ENCODE assay signal across 1 cellular context in the genomic region with DNA sequence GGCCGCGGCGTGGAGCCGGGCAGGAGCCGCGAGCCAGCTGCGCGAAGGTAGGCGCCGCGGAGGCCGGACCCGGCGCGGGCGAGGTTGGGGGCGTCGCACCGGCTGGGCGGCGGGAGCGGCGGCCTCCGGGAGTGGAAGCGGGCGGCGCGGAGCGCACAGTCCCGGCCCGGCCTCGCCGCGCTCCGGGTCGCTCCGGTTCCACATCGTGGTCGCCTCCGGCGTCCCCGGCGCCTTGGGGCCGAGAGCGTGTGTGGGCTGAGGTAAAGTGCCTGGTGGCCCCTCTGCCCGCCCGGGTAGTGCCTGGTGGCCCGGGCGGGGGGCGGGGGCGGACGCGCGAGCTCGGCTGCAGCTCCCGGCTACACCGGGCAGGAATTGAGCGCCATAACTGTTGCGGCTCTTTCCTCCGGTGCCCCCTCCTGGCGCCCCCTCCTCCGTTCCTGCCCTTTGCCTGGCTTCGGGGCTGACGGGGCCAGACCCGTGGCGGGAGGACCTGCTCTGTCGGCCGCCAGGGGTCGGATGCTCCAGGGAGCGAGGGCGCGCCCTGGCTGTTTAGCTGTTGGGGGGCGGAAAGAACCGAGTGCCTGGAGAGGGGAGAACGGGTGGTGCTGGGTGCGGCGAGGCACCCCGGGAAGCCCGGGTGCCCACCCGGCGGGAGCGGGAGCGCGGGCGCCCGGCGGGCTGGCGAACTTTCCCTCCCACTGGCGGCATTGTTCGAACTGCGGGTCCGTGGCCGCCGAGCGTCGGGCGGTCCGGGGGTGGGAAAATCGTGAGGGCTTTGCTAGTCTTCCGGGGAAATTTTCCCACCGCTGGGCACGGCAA.
TF ChIP-seq lines count a peak whose summit lies in the region.

No MANE protein-coding gene starts in this region.

TF ChIP-seq in A549, 52 proteins besides CTCF, POLR2A, EP300 and RAD21 (continued from another document):
- TF ChIP-seq, protein P1, sequence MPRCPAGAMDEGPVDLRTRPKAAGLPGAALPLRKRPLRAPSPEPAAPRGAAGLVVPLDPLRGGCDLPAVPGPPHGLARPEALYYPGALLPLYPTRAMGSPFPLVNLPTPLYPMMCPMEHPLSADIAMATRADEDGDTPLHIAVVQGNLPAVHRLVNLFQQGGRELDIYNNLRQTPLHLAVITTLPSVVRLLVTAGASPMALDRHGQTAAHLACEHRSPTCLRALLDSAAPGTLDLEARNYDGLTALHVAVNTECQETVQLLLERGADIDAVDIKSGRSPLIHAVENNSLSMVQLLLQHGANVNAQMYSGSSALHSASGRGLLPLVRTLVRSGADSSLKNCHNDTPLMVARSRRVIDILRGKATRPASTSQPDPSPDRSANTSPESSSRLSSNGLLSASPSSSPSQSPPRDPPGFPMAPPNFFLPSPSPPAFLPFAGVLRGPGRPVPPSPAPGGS (IDR thresholded peaks at IDR 0.05), result 0 out of 3 replicates have a peak, but pooled peaks have one; percentile 3
- no peak for TF ChIP-seq RARB (CRISPR knock-in tag; IDR thresholded peaks at IDR 0.05)
- TF ChIP-seq, protein P2, sequence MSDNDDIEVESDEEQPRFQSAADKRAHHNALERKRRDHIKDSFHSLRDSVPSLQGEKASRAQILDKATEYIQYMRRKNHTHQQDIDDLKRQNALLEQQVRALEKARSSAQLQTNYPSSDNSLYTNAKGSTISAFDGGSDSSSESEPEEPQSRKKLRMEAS (IDR thresholded peaks at IDR 0.05), result peak; percentile 45
- TF ChIP-seq TP53 (CRISPR knock-in tag; IDR thresholded peaks at IDR 0.05), result no peak
- TF ChIP-seq CHD2 (IDR thresholded peaks at IDR 0.05; ENCODE audit: low read length, partially characterized antibody), result no peak
- no peak for TF ChIP-seq HOXB5 (CRISPR knock-in tag; IDR thresholded peaks at IDR 0.05)
- TF ChIP-seq RNF2 (IDR thresholded peaks at IDR 0.05; ENCODE audit: borderline replicate concordance, low read depth), result no peak
- TF ChIP-seq, protein P3, sequence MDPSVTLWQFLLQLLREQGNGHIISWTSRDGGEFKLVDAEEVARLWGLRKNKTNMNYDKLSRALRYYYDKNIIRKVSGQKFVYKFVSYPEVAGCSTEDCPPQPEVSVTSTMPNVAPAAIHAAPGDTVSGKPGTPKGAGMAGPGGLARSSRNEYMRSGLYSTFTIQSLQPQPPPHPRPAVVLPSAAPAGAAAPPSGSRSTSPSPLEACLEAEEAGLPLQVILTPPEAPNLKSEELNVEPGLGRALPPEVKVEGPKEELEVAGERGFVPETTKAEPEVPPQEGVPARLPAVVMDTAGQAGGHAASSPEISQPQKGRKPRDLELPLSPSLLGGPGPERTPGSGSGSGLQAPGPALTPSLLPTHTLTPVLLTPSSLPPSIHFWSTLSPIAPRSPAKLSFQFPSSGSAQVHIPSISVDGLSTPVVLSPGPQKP (IDR thresholded peaks at IDR 0.05; ENCODE audit: low read depth, low read length), result no peak
- no peak for TF ChIP-seq ZSCAN20 (CRISPR knock-in tag; IDR thresholded peaks at IDR 0.05)
- TF ChIP-seq SMC3 (IDR thresholded peaks at IDR 0.05), result peak; percentile 65
- TF ChIP-seq, protein P4, sequence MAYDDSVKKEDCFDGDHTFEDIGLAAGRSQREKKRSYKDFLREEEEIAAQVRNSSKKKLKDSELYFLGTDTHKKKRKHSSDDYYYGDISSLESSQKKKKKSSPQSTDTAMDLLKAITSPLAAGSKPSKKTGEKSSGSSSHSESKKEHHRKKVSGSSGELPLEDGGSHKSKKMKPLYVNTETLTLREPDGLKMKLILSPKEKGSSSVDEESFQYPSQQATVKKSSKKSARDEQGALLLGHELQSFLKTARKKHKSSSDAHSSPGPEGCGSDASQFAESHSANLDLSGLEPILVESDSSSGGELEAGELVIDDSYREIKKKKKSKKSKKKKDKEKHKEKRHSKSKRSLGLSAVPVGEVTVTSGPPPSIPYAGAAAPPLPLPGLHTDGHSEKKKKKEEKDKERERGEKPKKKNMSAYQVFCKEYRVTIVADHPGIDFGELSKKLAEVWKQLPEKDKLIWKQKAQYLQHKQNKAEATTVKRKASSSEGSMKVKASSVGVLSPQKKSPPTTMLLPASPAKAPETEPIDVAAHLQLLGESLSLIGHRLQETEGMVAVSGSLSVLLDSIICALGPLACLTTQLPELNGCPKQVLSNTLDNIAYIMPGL (CRISPR knock-in tag; IDR thresholded peaks at IDR 0.05; ENCODE audit: borderline replicate concordance), result peak; percentile 71; the same call in 1 of the 2 replicates
- no peak for TF ChIP-seq ZNF302 (CRISPR knock-in tag; IDR thresholded peaks at IDR 0.05)
TF ChIP-seq in A549: peak in this region for 5.
